ENCODE assay signal across 1 cellular context in genomic region chr19:2318923-2319322, GRCh38.
TF ChIP-seq lines count a peak whose summit lies in the region.

No MANE protein-coding gene starts in this region.

TF ChIP-seq in K562, 482 proteins besides CTCF, POLR2A, EP300 and RAD21:
- TF ChIP-seq RBM25 (IDR thresholded peaks at IDR 0.05; ENCODE audit: low read depth, low read length, severe bottlenecking): peak; percentile 79
- 0 out of 2 replicates have a peak, but pooled peaks have one; percentile 28 for TF ChIP-seq CBX1 (IDR thresholded peaks at IDR 0.05; ENCODE audit: low read depth)
- TF ChIP-seq JUN (IDR thresholded peaks at IDR 0.05; ENCODE audit: borderline replicate concordance, low read depth, low read length): no peak
- no peak for TF ChIP-seq JUN (CRISPR knock-in tag; IDR thresholded peaks at IDR 0.05; ENCODE audit: borderline replicate concordance)
- peak; percentile 95 for TF ChIP-seq BCOR (IDR thresholded peaks at IDR 0.05)
- no peak for TF ChIP-seq E2F5 (CRISPR knock-in tag; IDR thresholded peaks at IDR 0.05)
- TF ChIP-seq ZNF696 (CRISPR knock-in tag; conservative IDR thresholded peaks at IDR 0.05): no peak
- TF ChIP-seq ZFP36 (IDR thresholded peaks at IDR 0.05; ENCODE audit: low read depth, low read length, partially characterized antibody): peak; percentile 89
- TF ChIP-seq ZNF311 (CRISPR knock-in tag; IDR thresholded peaks at IDR 0.05): no peak
- no peak for TF ChIP-seq GTF2F1 (IDR thresholded peaks at IDR 0.05; ENCODE audit: low read depth, low read length)
- TF ChIP-seq DLX4 (CRISPR knock-in tag; IDR thresholded peaks at IDR 0.05): no peak
- TF ChIP-seq KDM1A (IDR thresholded peaks at IDR 0.05): peak; percentile 56 to 63; a peak in 3 of 4 replicates
- no peak for TF ChIP-seq ZNF3 (CRISPR knock-in tag; IDR thresholded peaks at IDR 0.05)
- no peak for TF ChIP-seq ZNF140 (CRISPR knock-in tag; IDR thresholded peaks at IDR 0.05)
- no peak for TF ChIP-seq ZNF764 (CRISPR knock-in tag; IDR thresholded peaks at IDR 0.05; ENCODE audit: low read depth)
- TF ChIP-seq MTF1 (CRISPR knock-in tag; IDR thresholded peaks at IDR 0.05; ENCODE audit: borderline replicate concordance): no peak
- TF ChIP-seq HDAC2 (IDR thresholded peaks at IDR 0.05): peak; percentile 41; the same call in 1 of the 2 replicates
- no peak for TF ChIP-seq GMEB1 (CRISPR knock-in tag; IDR thresholded peaks at IDR 0.05)
- no peak for TF ChIP-seq GABPB1 (CRISPR knock-in tag; IDR thresholded peaks at IDR 0.05)
- peak; percentile 65; the same call in 1 of the 2 replicates for TF ChIP-seq SMARCA5 (IDR thresholded peaks at IDR 0.05)
- TF ChIP-seq STAT5A (IDR thresholded peaks at IDR 0.05; ENCODE audit: borderline replicate concordance, low read length): no peak
- TF ChIP-seq CREB3 (tag; conservative IDR thresholded peaks at IDR 0.05; ENCODE audit: low read depth): no peak
TF ChIP-seq in K562: peak in this region for 7.
